In the genomic region with DNA sequence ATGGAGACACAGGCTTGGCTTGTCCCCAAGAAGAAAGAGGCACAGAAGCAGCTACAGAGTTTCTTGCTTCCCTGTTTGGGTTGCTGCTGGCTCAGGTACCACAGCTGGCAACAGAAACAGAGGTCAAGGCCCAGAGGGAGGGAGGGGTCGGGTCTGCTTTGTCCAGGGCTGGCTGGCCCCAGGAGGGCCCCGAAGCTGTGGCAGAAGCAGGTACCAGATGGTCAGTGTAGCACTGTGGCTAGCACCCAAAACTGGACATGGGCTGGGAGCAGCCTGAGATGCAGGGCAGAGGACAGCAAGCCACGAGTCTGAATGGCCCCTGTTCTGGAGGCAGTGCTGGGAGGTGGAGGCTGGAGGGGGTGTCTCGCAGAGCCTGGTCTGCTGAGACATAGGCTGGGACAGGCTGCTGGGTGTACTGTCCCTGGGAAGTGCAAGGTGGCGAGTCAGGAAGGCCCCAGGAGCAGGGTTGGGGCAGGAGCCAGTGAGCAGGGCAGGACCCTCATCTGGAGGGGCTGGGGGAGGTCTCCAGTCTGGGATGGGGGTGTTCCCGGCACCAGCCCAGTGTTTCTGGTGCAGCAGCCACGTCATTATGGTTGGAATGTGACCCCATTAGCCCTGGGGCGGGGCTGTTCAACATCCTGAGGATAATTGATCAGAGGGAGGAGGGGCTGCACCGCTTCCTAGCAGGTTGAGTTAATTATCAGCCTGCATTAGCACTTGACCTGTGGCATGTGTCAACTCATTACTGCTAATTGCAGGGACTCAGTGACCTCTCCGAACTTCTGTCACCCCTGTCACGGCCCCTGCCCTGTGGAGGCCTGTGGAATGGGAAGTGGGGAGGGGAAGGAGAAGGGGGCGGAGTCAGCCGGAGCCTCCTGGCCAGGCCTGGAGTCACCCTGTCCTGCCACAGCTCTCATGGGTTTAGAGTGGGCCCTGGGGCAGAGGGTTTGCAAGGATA, we compare ENCODE assay signal across 10 cellular contexts. TPM values are rescaled to one million over a fixed set of nuclear protein-coding genes. Genes with fewer than 3 reads are reported as not detected.
DNase-seq lines count a peak whose midpoint lies in the region; ATAC-seq and TF ChIP-seq lines count a peak whose summit lies in the region.
"Had no signal": no experiment of that assay in that cellular context is flagged by ENCODE, and none has a peak within 500 bp of the region (broad histone marks: within the 10 kb centered on the region; RNA-seq: fewer than 3 reads in every experiment).

No MANE protein-coding gene starts in this region.

- CTCF ChIA-PET in SK-N-SH (lab: Yijun Ruan, JAX): interaction anchor here (0.7 kb wide), 1 partner anchor 10 kb away, joined by 3 read pairs; no protein-coding TSS in a partner anchor

- H3F3A ChIP-seq in GM23248 (ENCODE audit: insufficient read depth) (no peaks in the 10 kb centered on the region), SK-N-SH (replicated peaks; ENCODE audit: insufficient read depth) (no peaks in the 10 kb centered on the region)

- in situ Hi-C loops in GM23248 (cut with MboI): no loop called here

- H3K4me2 ChIP-seq in GM23248 (ENCODE audit: unreplicated experiment) (peak overlapping the region; percentile 43), SK-N-SH (no peak overlapping the region)

- H3K79me2 ChIP-seq in GM23248 (ENCODE audit: insufficient read depth): peaks cover 20% of the 10 kb centered on the region; the same call in 1 of the 2 replicates
- H3K79me2 ChIP-seq in SK-N-SH (ENCODE audit: insufficient read depth): no peaks in the 10 kb centered on the region

- TF ChIP-seq CTCF in SK-N-SH (IDR thresholded peaks at IDR 0.05) (no peak), heart right ventricle (IDR thresholded peaks at IDR 0.05) (no peak), psoas muscle (IDR thresholded peaks at IDR 0.05) (no peak)

- WGBS in GM23248 (ENCODE audit: low coverage in 1 of 2, low lambda C conversion rate in 2 of 2, missing lambda C conversion rate in 2 of 2), 2 experiments: 37 to 43% methylated on average over 13 of the region's 13 CpGs
- 43% methylated on average over 5 of the region's 13 CpGs for WGBS in SK-N-SH (ENCODE audit: low lambda C conversion rate)
- WGBS in heart right ventricle, 2 donors: 59 to 61% methylated on average over 13 of the region's 13 CpGs
- WGBS in psoas muscle, 3 donors: 57 to 66% (median 62%) methylated on average over 13 of the region's 13 CpGs

- H3K9ac ChIP-seq in GM23248 (no peak overlapping the region), SK-N-SH (no peak overlapping the region)

- no peak overlapping the region for H3K27ac ChIP-seq in GM23248
- H3K27ac ChIP-seq in SK-N-SH (ENCODE audit: low read depth in 2 of 2, low read length in 1 of 2): no peak overlapping the region
- peak overlapping the region; percentile 11 to 96 (median 86) for H3K27ac ChIP-seq in heart right ventricle
- H3K27ac ChIP-seq in psoas muscle: no peak overlapping the region

- DNase-seq in GM23248 (peak; percentile 47), SK-N-SH (peak; percentile 62), heart right ventricle (peak in 1 of 2 donors; percentile 31), psoas muscle (no peak), NOMO-1 treated with dmso at 0.1 percent for 144 hours (lab: John Stamatoyannopoulos, UW; ENCODE audit: unreplicated experiment) (no peak)
- DNase-seq in activated naive CD4-positive, alpha-beta T cell (lab: John Stamatoyannopoulos, UW): no peak
- DNase-seq in stimulated activated CD4-positive, alpha-beta T cell treated with anti-CD3 and anti-CD28 coated beads, Interleukin-12 subunit alpha, Interleukin-12 subunit beta, amount 100 ng/mL, for 4 hours: no peak
- no peak for DNase-seq in stimulated activated CD4-positive, alpha-beta T cell treated with anti-CD3 and anti-CD28 coated beads, Interleukin-4, amount 100 ng/mL, for 24 hours
- DNase-seq: mucosa of descending colon had no signal

- H3K9me2 ChIP-seq in GM23248 (ENCODE audit: insufficient read depth) (no peaks in the 10 kb centered on the region), SK-N-SH (no peaks in the 10 kb centered on the region)

- intact Hi-C loops in heart right ventricle (cut with DNase I): loop anchor here in 1 of 10 donors (10.0 kb wide), 1 partner anchor 49 kb away; the partner anchor contains the start of gene CCDC188
- intact Hi-C loops in psoas muscle (cut with DNase I): no loop called here

- no peaks in the 10 kb centered on the region for H3K9me3 ChIP-seq in GM23248 (ENCODE audit: low read depth)
- no peaks in the 10 kb centered on the region for H3K9me3 ChIP-seq in SK-N-SH
- no peaks in the 10 kb centered on the region for H3K9me3 ChIP-seq in heart right ventricle
- no peaks in the 10 kb centered on the region for H3K9me3 ChIP-seq in psoas muscle
- H3K9me3 ChIP-seq: mucosa of descending colon had no signal

- H3K4me3 ChIP-seq in GM23248 (no peak overlapping the region), SK-N-SH (ENCODE audit: low read depth in 2 of 2, low read length in 1 of 2) (no peak overlapping the region), heart right ventricle (peak overlapping the region in 1 of 10 donors; percentile 3), psoas muscle (no peak overlapping the region)
- H3K4me3 ChIP-seq: mucosa of descending colon had no signal

- H3K36me3 ChIP-seq in GM23248 (ENCODE audit: low read depth) (no peaks in the 10 kb centered on the region), SK-N-SH (replicated peaks in 1 of 2; ENCODE audit: control insufficient read depth in 1 of 2, insufficient read depth in 2 of 2, low read length in 1 of 2) (no peaks in the 10 kb centered on the region), heart right ventricle (no peaks in the 10 kb centered on the region), psoas muscle (ENCODE audit: insufficient read depth in 1 of 2, low read depth in 1 of 2) (no peaks in the 10 kb centered on the region)

- H2AFZ ChIP-seq in GM23248 (peak overlapping the region; percentile 71), SK-N-SH (ENCODE audit: low read depth) (no peak overlapping the region)

- H3K4me1 ChIP-seq in GM23248 (ENCODE audit: insufficient read depth): peaks cover 32% of the 10 kb centered on the region
- H3K4me1 ChIP-seq in SK-N-SH (ENCODE audit: control insufficient read depth in 1 of 2, insufficient read depth in 2 of 2, low read depth in 1 of 2, low read length in 1 of 2): peaks cover 0 to 19% of the 10 kb centered on the region in 2 experiments; a peak in 1 of 4 replicates
- peaks cover 30 to 57% (median 41%) of the 10 kb centered on the region in 9 donors for H3K4me1 ChIP-seq in heart right ventricle
- H3K4me1 ChIP-seq in psoas muscle: peaks cover 5% of the 10 kb centered on the region

- H3K27me3 ChIP-seq in GM23248 (replicated peaks; ENCODE audit: insufficient read depth) (peaks cover 5% of the 10 kb centered on the region), SK-N-SH (ENCODE audit: insufficient read depth) (peaks cover 11% of the 10 kb centered on the region; the same call in 1 of the 2 replicates), heart right ventricle (no peaks in the 10 kb centered on the region), psoas muscle (ENCODE audit: insufficient read depth in 3 of 3, low read length in 2 of 3) (peaks cover 0 to 8% (median 3%) of the 10 kb centered on the region in 3 donors)

- POLR2A ChIA-PET in SK-N-SH (lab: Yijun Ruan, JAX): no interaction called here

- peak in 7 of 8 donors; percentile 31 to 66 (median 43) for ATAC-seq in heart right ventricle
- ATAC-seq in psoas muscle: peak in 3 of 4 donors; percentile 20 to 45 (median 29)
- ATAC-seq: mucosa of descending colon had no signal

- TF ChIP-seq RAD21 in SK-N-SH (IDR thresholded peaks at IDR 0.05; ENCODE audit: low read length): no peak

- H4K20me1 ChIP-seq in GM23248 (ENCODE audit: insufficient read depth) (no peaks in the 10 kb centered on the region), SK-N-SH (ENCODE audit: insufficient read depth) (no peaks in the 10 kb centered on the region)

- TF ChIP-seq EP300 in SK-N-SH (IDR thresholded peaks at IDR 0.05; ENCODE audit: borderline replicate concordance in 1 of 2, low read depth in 1 of 2, low read length in 1 of 2): no peak

TF ChIP-seq in SK-N-SH, 30 proteins besides CTCF, POLR2A, EP300 and RAD21 (continues in another document):
- TF ChIP-seq FOXM1 (IDR thresholded peaks at IDR 0.05; ENCODE audit: low read depth) (no peak), RFX5 (IDR thresholded peaks at IDR 0.05; ENCODE audit: low read length) (no peak), JUND (IDR thresholded peaks at IDR 0.05) (no peak), FOXJ3 (CRISPR knock-in tag; IDR thresholded peaks at IDR 0.05) (no peak), SIN3A (IDR thresholded peaks at IDR 0.05; ENCODE audit: borderline replicate concordance, low read depth, low read length) (no peak), NRF1 (IDR thresholded peaks at IDR 0.05; ENCODE audit: low read depth, low read length) (no peak), EZH2phosphoT487 (IDR thresholded peaks at IDR 0.05; ENCODE audit: borderline replicate concordance, low read depth) (no peak)
- TF ChIP-seq, protein P1, sequence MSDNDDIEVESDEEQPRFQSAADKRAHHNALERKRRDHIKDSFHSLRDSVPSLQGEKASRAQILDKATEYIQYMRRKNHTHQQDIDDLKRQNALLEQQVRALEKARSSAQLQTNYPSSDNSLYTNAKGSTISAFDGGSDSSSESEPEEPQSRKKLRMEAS (IDR thresholded peaks at IDR 0.05; ENCODE audit: low read depth): no peak
- TF ChIP-seq, protein P2, sequence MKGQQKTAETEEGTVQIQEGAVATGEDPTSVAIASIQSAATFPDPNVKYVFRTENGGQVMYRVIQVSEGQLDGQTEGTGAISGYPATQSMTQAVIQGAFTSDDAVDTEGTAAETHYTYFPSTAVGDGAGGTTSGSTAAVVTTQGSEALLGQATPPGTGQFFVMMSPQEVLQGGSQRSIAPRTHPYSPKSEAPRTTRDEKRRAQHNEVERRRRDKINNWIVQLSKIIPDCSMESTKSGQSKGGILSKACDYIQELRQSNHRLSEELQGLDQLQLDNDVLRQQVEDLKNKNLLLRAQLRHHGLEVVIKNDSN (IDR thresholded peaks at IDR 0.05; ENCODE audit: borderline replicate concordance, low read depth): no peak

RNA-seq across cellular contexts. Expression of gene CCDC188, which starts 52.6 kb away (rescaled TPM):
- 0.76 and 1.8 TPM in 2 replicates for total RNA-seq in GM23248 (2014; rRNA removed; shearing (Covaris generic))
- polyA plus RNA-seq in GM23248 (2016; fragmentation: Nextera tagmentation; extraction: Ambion mirVana): 1.2 TPM in 2 replicates
- 21.1 and 24.0 TPM in 2 replicates for polyA plus RNA-seq in SK-N-SH (2012; rRNA removed)
- polyA plus RNA-seq in SK-N-SH (2012; cell fraction: cytosol; rRNA removed): 4.4 and 6.7 TPM in 2 replicates
- polyA plus RNA-seq in SK-N-SH (2012; cell fraction: nucleus; rRNA removed): 141 and 175 TPM in 2 replicates
- total RNA-seq in heart right ventricle: 1 to 10 TPM in 1 of 10 donors, under 1 TPM in 6, not detected in 3; 0.15 to 1.1 (median 0.50) TPM
- 1 to 10 TPM in 1 of 2 donors, under 1 TPM in 1; 0.51 to 2.3 TPM for polyA plus RNA-seq in heart right ventricle
- total RNA-seq in psoas muscle: under 1 TPM in 2 of 4 donors, not detected in 2; 0.17 to 0.38 TPM
- under 1 TPM; 0.09 to 0.32 (median 0.12) TPM for polyA plus RNA-seq in psoas muscle
- total RNA-seq: activated CD8-positive, alpha-beta memory T cell treated with anti-CD3 and anti-CD28 coated beads for 36 hours had no signal

Comparison
In these comparisons a context has a peak if more than half of its experiments do, and no peak if none do; other contexts are left out.
1. DNase-seq: peak in GM23248 (single experiment) and SK-N-SH (single experiment); none in psoas muscle (0 of 2), activated naive CD4-positive, alpha-beta T cell (0 of 4), stimulated activated CD4-positive, alpha-beta T cell treated with anti-CD3 and anti-CD28 coated beads, Interleukin-12 subunit alpha, Interleukin-12 subunit beta, amount 100 ng/mL, for 4 hours (single experiment), stimulated activated CD4-positive, alpha-beta T cell treated with anti-CD3 and anti-CD28 coated beads, Interleukin-4, amount 100 ng/mL, for 24 hours (single experiment) and NOMO-1 treated with dmso at 0.1 percent for 144 hours (single experiment).
2. H3K27ac ChIP-seq: peak in heart right ventricle (10 of 10); none in GM23248 (single experiment), SK-N-SH (0 of 2) and psoas muscle (single experiment).